ENCODE assay signal across 1 cellular context in the genomic region with DNA sequence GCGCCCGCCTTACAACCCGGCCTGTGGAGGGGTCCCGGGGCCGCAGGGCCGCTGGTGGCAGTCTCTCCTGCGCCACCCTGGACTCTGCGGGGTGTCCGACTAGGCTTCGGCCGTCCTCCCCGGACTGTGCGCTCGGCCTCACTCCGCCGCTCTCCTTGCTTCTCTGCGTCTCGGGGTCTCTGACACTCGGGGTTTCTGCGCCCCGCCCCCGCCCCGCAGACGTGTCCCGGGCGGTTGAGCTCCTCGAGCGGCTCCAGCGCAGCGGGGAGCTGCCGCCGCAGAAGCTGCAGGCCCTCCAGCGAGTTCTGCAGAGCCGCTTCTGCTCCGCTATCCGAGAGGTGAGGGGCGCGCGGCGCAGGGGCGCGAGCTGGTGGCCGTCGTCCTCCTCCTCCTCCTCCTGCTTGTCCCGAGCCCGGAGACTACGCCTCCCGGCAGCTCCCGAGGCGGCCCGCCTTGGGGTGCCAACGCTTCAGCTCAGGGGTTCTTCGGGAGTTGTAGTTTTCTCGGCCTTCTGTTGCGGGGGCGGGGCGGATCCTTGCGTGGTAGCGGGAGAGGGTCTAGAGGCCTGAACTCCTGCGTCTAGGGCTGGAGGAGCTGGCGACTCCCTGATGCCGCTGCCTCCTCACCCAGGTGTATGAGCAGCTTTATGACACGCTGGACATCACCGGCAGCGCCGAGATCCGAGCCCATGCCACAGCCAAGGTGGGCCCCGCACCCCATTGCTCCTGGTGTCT.
TF ChIP-seq lines count a peak whose summit lies in the region.

No MANE protein-coding gene starts in this region.

TF ChIP-seq in HEK293, 187 proteins besides CTCF, POLR2A, EP300 and RAD21 (continued from another document):
- TF ChIP-seq, protein P1, sequence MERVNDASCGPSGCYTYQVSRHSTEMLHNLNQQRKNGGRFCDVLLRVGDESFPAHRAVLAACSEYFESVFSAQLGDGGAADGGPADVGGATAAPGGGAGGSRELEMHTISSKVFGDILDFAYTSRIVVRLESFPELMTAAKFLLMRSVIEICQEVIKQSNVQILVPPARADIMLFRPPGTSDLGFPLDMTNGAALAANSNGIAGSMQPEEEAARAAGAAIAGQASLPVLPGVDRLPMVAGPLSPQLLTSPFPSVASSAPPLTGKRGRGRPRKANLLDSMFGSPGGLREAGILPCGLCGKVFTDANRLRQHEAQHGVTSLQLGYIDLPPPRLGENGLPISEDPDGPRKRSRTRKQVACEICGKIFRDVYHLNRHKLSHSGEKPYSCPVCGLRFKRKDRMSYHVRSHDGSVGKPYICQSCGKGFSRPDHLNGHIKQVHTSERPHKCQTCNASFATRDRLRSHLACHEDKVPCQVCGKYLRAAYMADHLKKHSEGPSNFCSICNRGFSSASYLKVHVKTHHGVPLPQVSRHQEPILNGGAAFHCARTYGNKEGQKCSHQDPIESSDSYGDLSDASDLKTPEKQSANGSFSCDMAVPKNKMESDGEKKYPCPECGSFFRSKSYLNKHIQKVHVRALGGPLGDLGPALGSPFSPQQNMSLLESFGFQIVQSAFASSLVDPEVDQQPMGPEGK (tag by site-specific recombination; IDR thresholded peaks at IDR 0.05), result peak; percentile 69
- TF ChIP-seq ZBTB17 (tag by site-specific recombination; IDR thresholded peaks at IDR 0.05) (peak; percentile 85), ZNF423 (tag by site-specific recombination; IDR thresholded peaks at IDR 0.05) (peak; percentile 65; the same call in 1 of the 2 replicates), ZNF184 (tag by site-specific recombination; IDR thresholded peaks at IDR 0.05) (no peak), EGR2 (tag by site-specific recombination; IDR thresholded peaks at IDR 0.05; ENCODE audit: low read depth) (peak; percentile 66; the same call in 1 of the 2 replicates), ZNF501 (tag by site-specific recombination; IDR thresholded peaks at IDR 0.05) (peak; percentile 56), ZNF843 (tag by site-specific recombination; IDR thresholded peaks at IDR 0.05) (0 out of 2 replicates have a peak, but pooled peaks have one; percentile 29), KLF1 (tag by site-specific recombination; IDR thresholded peaks at IDR 0.05) (peak; percentile 73), ZNF621 (tag by site-specific recombination; IDR thresholded peaks at IDR 0.05) (no peak), OVOL3 (tag by site-specific recombination; IDR thresholded peaks at IDR 0.05) (no peak), KLF9 (tag by site-specific recombination; IDR thresholded peaks at IDR 0.05; ENCODE audit: low read depth) (peak; percentile 55; the same call in 1 of the 2 replicates), SP3 (tag by site-specific recombination; IDR thresholded peaks at IDR 0.05) (peak; percentile 78), ZNF791 (tag by site-specific recombination; IDR thresholded peaks at IDR 0.05) (no peak), IKZF3 (tag by site-specific recombination; IDR thresholded peaks at IDR 0.05) (peak; percentile 59; the same call in 1 of the 2 replicates), KLF7 (tag by site-specific recombination; IDR thresholded peaks at IDR 0.05; ENCODE audit: borderline replicate concordance) (no peak), ZNF404 (tag by site-specific recombination; IDR thresholded peaks at IDR 0.05) (no peak), ZNF558 (tag by site-specific recombination; IDR thresholded peaks at IDR 0.05) (no peak), ZFP3 (tag by site-specific recombination; IDR thresholded peaks at IDR 0.05; ENCODE audit: low read depth) (no peak), KLF8 (tag by site-specific recombination; IDR thresholded peaks at IDR 0.05) (peak; percentile 72; the same call in 1 of the 2 replicates), ZFHX2 (tag by site-specific recombination; conservative IDR thresholded peaks at IDR 0.05) (peak; percentile 76), SP7 (tag by site-specific recombination; IDR thresholded peaks at IDR 0.05) (peak; percentile 38; the same call in 1 of the 2 replicates), SCRT2 (tag by site-specific recombination; IDR thresholded peaks at IDR 0.05) (no peak)
- TF ChIP-seq, protein P2, sequence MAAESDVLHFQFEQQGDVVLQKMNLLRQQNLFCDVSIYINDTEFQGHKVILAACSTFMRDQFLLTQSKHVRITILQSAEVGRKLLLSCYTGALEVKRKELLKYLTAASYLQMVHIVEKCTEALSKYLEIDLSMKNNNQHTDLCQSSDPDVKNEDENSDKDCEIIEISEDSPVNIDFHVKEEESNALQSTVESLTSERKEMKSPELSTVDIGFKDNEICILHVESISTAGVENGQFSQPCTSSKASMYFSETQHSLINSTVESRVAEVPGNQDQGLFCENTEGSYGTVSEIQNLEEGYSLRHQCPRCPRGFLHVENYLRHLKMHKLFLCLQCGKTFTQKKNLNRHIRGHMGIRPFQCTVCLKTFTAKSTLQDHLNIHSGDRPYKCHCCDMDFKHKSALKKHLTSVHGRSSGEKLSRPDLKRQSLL (tag by site-specific recombination; IDR thresholded peaks at IDR 0.05), result peak; percentile 99
- TF ChIP-seq, protein P3, sequence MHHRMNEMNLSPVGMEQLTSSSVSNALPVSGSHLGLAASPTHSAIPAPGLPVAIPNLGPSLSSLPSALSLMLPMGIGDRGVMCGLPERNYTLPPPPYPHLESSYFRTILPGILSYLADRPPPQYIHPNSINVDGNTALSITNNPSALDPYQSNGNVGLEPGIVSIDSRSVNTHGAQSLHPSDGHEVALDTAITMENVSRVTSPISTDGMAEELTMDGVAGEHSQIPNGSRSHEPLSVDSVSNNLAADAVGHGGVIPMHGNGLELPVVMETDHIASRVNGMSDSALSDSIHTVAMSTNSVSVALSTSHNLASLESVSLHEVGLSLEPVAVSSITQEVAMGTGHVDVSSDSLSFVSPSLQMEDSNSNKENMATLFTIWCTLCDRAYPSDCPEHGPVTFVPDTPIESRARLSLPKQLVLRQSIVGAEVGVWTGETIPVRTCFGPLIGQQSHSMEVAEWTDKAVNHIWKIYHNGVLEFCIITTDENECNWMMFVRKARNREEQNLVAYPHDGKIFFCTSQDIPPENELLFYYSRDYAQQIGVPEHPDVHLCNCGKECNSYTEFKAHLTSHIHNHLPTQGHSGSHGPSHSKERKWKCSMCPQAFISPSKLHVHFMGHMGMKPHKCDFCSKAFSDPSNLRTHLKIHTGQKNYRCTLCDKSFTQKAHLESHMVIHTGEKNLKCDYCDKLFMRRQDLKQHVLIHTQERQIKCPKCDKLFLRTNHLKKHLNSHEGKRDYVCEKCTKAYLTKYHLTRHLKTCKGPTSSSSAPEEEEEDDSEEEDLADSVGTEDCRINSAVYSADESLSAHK (tag by site-specific recombination; IDR thresholded peaks at IDR 0.05), result 0 out of 2 replicates have a peak, but pooled peaks have one; percentile 7
- TF ChIP-seq, protein P4, sequence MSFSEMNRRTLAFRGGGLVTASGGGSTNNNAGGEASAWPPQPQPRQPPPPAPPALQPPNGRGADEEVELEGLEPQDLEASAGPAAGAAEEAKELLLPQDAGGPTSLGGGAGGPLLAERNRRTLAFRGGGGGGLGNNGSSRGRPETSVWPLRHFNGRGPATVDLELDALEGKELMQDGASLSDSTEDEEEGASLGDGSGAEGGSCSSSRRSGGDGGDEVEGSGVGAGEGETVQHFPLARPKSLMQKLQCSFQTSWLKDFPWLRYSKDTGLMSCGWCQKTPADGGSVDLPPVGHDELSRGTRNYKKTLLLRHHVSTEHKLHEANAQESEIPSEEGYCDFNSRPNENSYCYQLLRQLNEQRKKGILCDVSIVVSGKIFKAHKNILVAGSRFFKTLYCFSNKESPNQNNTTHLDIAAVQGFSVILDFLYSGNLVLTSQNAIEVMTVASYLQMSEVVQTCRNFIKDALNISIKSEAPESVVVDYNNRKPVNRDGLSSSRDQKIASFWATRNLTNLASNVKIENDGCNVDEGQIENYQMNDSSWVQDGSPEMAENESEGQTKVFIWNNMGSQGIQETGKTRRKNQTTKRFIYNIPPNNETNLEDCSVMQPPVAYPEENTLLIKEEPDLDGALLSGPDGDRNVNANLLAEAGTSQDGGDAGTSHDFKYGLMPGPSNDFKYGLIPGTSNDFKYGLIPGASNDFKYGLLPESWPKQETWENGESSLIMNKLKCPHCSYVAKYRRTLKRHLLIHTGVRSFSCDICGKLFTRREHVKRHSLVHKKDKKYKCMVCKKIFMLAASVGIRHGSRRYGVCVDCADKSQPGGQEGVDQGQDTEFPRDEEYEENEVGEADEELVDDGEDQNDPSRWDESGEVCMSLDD (tag by site-specific recombination; IDR thresholded peaks at IDR 0.05), result peak; percentile 67; the same call in 1 of the 2 replicates
- TF ChIP-seq, protein P5, sequence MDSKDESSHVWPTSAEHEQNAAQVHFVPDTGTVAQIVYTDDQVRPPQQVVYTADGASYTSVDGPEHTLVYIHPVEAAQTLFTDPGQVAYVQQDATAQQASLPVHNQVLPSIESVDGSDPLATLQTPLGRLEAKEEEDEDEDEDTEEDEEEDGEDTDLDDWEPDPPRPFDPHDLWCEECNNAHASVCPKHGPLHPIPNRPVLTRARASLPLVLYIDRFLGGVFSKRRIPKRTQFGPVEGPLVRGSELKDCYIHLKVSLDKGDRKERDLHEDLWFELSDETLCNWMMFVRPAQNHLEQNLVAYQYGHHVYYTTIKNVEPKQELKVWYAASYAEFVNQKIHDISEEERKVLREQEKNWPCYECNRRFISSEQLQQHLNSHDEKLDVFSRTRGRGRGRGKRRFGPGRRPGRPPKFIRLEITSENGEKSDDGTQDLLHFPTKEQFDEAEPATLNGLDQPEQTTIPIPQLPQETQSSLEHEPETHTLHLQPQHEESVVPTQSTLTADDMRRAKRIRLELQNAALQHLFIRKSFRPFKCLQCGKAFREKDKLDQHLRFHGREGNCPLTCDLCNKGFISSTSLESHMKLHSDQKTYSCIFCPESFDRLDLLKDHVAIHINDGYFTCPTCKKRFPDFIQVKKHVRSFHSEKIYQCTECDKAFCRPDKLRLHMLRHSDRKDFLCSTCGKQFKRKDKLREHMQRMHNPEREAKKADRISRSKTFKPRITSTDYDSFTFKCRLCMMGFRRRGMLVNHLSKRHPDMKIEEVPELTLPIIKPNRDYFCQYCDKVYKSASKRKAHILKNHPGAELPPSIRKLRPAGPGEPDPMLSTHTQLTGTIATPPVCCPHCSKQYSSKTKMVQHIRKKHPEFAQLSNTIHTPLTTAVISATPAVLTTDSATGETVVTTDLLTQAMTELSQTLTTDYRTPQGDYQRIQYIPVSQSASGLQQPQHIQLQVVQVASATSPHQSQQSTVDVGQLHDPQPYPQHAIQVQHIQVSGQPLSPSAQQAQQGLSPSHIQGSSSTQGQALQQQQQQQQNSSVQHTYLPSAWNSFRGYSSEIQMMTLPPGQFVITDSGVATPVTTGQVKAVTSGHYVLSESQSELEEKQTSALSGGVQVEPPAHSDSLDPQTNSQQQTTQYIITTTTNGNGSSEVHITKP (tag by site-specific recombination; IDR thresholded peaks at IDR 0.05), result peak; percentile 78
- TF ChIP-seq, protein P6, sequence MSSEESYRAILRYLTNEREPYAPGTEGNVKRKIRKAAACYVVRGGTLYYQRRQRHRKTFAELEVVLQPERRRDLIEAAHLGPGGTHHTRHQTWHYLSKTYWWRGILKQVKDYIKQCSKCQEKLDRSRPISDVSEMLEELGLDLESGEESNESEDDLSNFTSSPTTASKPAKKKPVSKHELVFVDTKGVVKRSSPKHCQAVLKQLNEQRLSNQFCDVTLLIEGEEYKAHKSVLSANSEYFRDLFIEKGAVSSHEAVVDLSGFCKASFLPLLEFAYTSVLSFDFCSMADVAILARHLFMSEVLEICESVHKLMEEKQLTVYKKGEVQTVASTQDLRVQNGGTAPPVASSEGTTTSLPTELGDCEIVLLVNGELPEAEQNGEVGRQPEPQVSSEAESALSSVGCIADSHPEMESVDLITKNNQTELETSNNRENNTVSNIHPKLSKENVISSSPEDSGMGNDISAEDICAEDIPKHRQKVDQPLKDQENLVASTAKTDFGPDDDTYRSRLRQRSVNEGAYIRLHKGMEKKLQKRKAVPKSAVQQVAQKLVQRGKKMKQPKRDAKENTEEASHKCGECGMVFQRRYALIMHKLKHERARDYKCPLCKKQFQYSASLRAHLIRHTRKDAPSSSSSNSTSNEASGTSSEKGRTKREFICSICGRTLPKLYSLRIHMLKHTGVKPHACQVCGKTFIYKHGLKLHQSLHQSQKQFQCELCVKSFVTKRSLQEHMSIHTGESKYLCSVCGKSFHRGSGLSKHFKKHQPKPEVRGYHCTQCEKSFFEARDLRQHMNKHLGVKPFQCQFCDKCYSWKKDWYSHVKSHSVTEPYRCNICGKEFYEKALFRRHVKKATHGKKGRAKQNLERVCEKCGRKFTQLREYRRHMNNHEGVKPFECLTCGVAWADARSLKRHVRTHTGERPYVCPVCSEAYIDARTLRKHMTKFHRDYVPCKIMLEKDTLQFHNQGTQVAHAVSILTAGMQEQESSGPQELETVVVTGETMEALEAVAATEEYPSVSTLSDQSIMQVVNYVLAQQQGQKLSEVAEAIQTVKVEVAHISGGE (tag by site-specific recombination; conservative IDR thresholded peaks at IDR 0.05; ENCODE audit: low read depth), result 0 out of 2 replicates have a peak, but pooled peaks have one; percentile 6
